ENCODE assay signal across 9 cellular contexts in genomic region chr19:55279376-55279772, GRCh38. TPM values are rescaled to one million over a fixed set of nuclear protein-coding genes. Genes with fewer than 3 reads are reported as not detected.
DNase-seq lines count a peak whose midpoint lies in the region; ATAC-seq and TF ChIP-seq lines count a peak whose summit lies in the region.
"Had no signal": no experiment of that assay in that cellular context is flagged by ENCODE, and none has a peak within 500 bp of the region (broad histone marks: within the 10 kb centered on the region; RNA-seq: fewer than 3 reads in every experiment).

No MANE protein-coding gene starts in this region.

- H3K4me1 Mint-ChIP-seq in activated naive CD4-positive, alpha-beta T cell treated with anti-CD3 and anti-CD28 coated beads, Interleukin-2, amount 10 ng/mL, durations not matched to agents 7 days and 5 days = peaks cover 46% of the 10 kb centered on the region
- peaks cover 57% of the 10 kb centered on the region for H3K4me1 Mint-ChIP-seq in brain
- peaks cover 45% of the 10 kb centered on the region for H3K4me1 Mint-ChIP-seq in memory B cell
- H3K4me1 Mint-ChIP-seq in type B pancreatic cell (ENCODE audit: unreplicated experiment) = peaks cover 25% of the 10 kb centered on the region

- TF ChIP-seq CTCF in brain (conservative IDR thresholded peaks at IDR 0.05) (no peak), type B pancreatic cell (conservative IDR thresholded peaks at IDR 0.05) (no peak)

- DNase-seq in activated naive CD4-positive, alpha-beta T cell treated with anti-CD3 and anti-CD28 coated beads, Interleukin-2, amount 10 ng/mL, durations not matched to agents 7 days and 5 days = no peak
- DNase-seq in activated naive CD4-positive, alpha-beta T cell treated with anti-CD3 and anti-CD28 coated beads, Interleukin-2, amount 50 U/mL, for 16 hours = no peak
- DNase-seq in memory B cell (ENCODE audit: low spot score in 2 of 2) (no peak), type B pancreatic cell (ENCODE audit: extremely low spot score, unreplicated experiment) (no peak), left lobe of liver (ENCODE audit: low spot score) (no peak), RKO (ENCODE audit: low spot score) (no peak), DMS153 (lab: John Stamatoyannopoulos, UW) (no peak)

- CTCF ChIA-PET in activated naive CD4-positive, alpha-beta T cell treated with anti-CD3 and anti-CD28 coated beads, Interleukin-2, amount 10 ng/mL, durations not matched to agents 7 days and 5 days (lab: Charles Lee) = interaction anchor here (1.5 to 1.9 kb wide), 2 partner anchors 13 to 20 kb away, joined by 8 to 9 read pairs; partner anchors contain the start of gene PPP6R1

- no peaks in the 10 kb centered on the region for H3K9me3 Mint-ChIP-seq in activated naive CD4-positive, alpha-beta T cell treated with anti-CD3 and anti-CD28 coated beads, Interleukin-2, amount 10 ng/mL, durations not matched to agents 7 days and 5 days
- H3K9me3 Mint-ChIP-seq in brain = no peaks in the 10 kb centered on the region
- H3K9me3 Mint-ChIP-seq in memory B cell = no peaks in the 10 kb centered on the region
- H3K9me3 Mint-ChIP-seq in type B pancreatic cell = no peaks in the 10 kb centered on the region

- H3K27ac Mint-ChIP-seq in activated naive CD4-positive, alpha-beta T cell treated with anti-CD3 and anti-CD28 coated beads, Interleukin-2, amount 10 ng/mL, durations not matched to agents 7 days and 5 days = peak overlapping the region; percentile 93
- H3K27ac Mint-ChIP-seq in brain (peak overlapping the region; percentile 91 to 99 (median 97)), memory B cell (peak overlapping the region; percentile 99), type B pancreatic cell (peak overlapping the region; percentile 99)

- peaks cover 8% of the 10 kb centered on the region for H3K36me3 Mint-ChIP-seq in activated naive CD4-positive, alpha-beta T cell treated with anti-CD3 and anti-CD28 coated beads, Interleukin-2, amount 10 ng/mL, durations not matched to agents 7 days and 5 days
- peaks cover 18% of the 10 kb centered on the region for H3K36me3 Mint-ChIP-seq in brain
- H3K36me3 Mint-ChIP-seq in memory B cell = peaks cover 4% of the 10 kb centered on the region
- peaks cover 7% of the 10 kb centered on the region for H3K36me3 Mint-ChIP-seq in type B pancreatic cell

- peaks cover 16% of the 10 kb centered on the region for H3K27me3 Mint-ChIP-seq in activated naive CD4-positive, alpha-beta T cell treated with anti-CD3 and anti-CD28 coated beads, Interleukin-2, amount 10 ng/mL, durations not matched to agents 7 days and 5 days
- peaks cover 5% of the 10 kb centered on the region for H3K27me3 Mint-ChIP-seq in brain
- H3K27me3 Mint-ChIP-seq in memory B cell = peaks cover 5% of the 10 kb centered on the region
- no peaks in the 10 kb centered on the region for H3K27me3 Mint-ChIP-seq in type B pancreatic cell

- peak overlapping the region; percentile 97 for H3K4me3 Mint-ChIP-seq in activated naive CD4-positive, alpha-beta T cell treated with anti-CD3 and anti-CD28 coated beads, Interleukin-2, amount 10 ng/mL, durations not matched to agents 7 days and 5 days
- H3K4me3 Mint-ChIP-seq in brain (peak overlapping the region; percentile 95 to 99 (median 98)), memory B cell (peak overlapping the region; percentile 97), type B pancreatic cell (peak overlapping the region; percentile 99)

- no peak for ATAC-seq in memory B cell (ENCODE audit: low read depth)
- ATAC-seq in left lobe of liver = no peak

RNA-seq across cellular contexts. Expression of gene HSPBP1, which starts 0.5 kb away (rescaled TPM):
- 97.1 TPM for polyA plus RNA-seq in brain (ENCODE audit: insufficient read depth, low read depth, low replicate concordance)
- 37.8 and 50.7 TPM in 2 replicates for total RNA-seq in type B pancreatic cell (ENCODE audit: low replicate concordance)
- total RNA-seq in left lobe of liver = 15.7 TPM

RNA-seq across cellular contexts. Expression of gene BRSK1, which starts 4.4 kb away (rescaled TPM):
- polyA plus RNA-seq in brain (ENCODE audit: insufficient read depth, low read depth, low replicate concordance) = 111 TPM
- total RNA-seq in type B pancreatic cell (ENCODE audit: low replicate concordance) (9.8 and 32.3 TPM in 2 replicates), left lobe of liver (0.55 TPM)

RNA-seq across cellular contexts. Expression of gene PPP6R1, which starts 20.6 kb away (rescaled TPM):
- 61.8 TPM for polyA plus RNA-seq in brain (ENCODE audit: insufficient read depth, low read depth, low replicate concordance)
- total RNA-seq in type B pancreatic cell (ENCODE audit: low replicate concordance) (71.5 and 72.3 TPM in 2 replicates), left lobe of liver (30.3 TPM)

RNA-seq across cellular contexts. Expression of gene TMEM150B, which starts 45.8 kb away (rescaled TPM):
- polyA plus RNA-seq in brain (ENCODE audit: insufficient read depth, low read depth, low replicate concordance) = 1.0 TPM
- 1.2 and 1.6 TPM in 2 replicates for total RNA-seq in type B pancreatic cell (ENCODE audit: low replicate concordance)
- total RNA-seq in left lobe of liver = 1.2 TPM
- total RNA-seq: LHCN-M2 had no signal

RNA-seq across cellular contexts. Expression of gene TMEM86B, which starts 50.8 kb away (rescaled TPM):
- polyA plus RNA-seq in brain (ENCODE audit: insufficient read depth, low read depth, low replicate concordance) = 7.0 TPM
- total RNA-seq in type B pancreatic cell (ENCODE audit: low replicate concordance) (14.4 and 19.0 TPM in 2 replicates), left lobe of liver (15.5 TPM)
